ENCODE assay signal across 21 cellular contexts in the genomic region with DNA sequence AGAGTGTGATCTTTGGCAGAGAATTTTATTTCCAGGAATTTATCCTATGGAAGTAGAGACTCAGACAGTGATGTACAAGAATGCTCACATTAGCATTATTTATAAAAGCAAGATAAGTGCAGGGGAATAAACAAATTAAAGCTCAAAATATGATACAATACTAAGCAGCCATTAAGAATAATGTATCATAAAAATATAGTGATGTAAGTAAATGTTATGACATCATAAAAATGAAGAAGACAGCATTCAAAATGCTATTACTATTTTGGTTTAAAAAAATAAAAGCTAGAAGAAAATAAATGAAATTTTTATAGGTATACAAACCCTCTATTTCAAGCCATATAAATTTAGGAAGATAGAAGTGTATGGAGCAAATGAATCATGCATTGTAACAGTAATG. TPM values are rescaled to one million over a fixed set of nuclear protein-coding genes. Genes with fewer than 3 reads are reported as not detected.
"Had no signal": no experiment of that assay in that cellular context is flagged by ENCODE, and none has a peak within 500 bp of the region (broad histone marks: within the 10 kb centered on the region; RNA-seq: fewer than 3 reads in every experiment).

No MANE protein-coding gene starts in this region.

- ATAC-seq: Panc1, Right ventricle myocardium inferior, SK-N-SH treated with all-trans-retinoic acid at 6 μM for 48 hours had no signal

- H3K27me3 ChIP-seq: SJCRH30 had no signal

- H3K4me1 ChIP-seq: SJCRH30 had no signal

- H3K27ac ChIP-seq: HL-60, RWPE1, SJCRH30 had no signal

- H3K4me3 ChIP-seq: SJCRH30 had no signal

- DNase-seq: Karpas-422, KG1, MM.1S, NCI-H1092 treated with DMSO at 0.1 percent for 48 hours, NCI-H1436, NCI-H187, NCI-H2029, NCI-H2081 treated with DMSO at 0.1 percent for 48 hours, NCI-H2171, NCI-H226, NCI-H510A, NCI-H524 treated with DMSO at 0.1 percent for 48 hours, NCI-H69, NCI-H774, SHP77 treated with DMSO at 0.1 percent for 48 hours, SJCRH30 had no signal

- H3K36me3 ChIP-seq: SJCRH30 had no signal

- H3K9me3 ChIP-seq: SJCRH30 had no signal

RNA-seq across cellular contexts. Expression of a gene that starts 17.1 kb away (rescaled TPM):
- total RNA-seq: Right ventricle myocardium inferior, SJCRH30 had no signal

RNA-seq across cellular contexts. Expression of a gene that starts 17.2 kb away (rescaled TPM):
- total RNA-seq: Right ventricle myocardium inferior, SJCRH30 had no signal
